8 cellular contexts compared by ENCODE assay signal in genomic region chr16:84511180-84511800, GRCh38. TPM values are rescaled to one million over a fixed set of nuclear protein-coding genes. Genes with fewer than 3 reads are reported as not detected.
DNase-seq lines count a peak whose midpoint lies in the region; ATAC-seq and TF ChIP-seq lines count a peak whose summit lies in the region.

No MANE protein-coding gene starts in this region.

- no peaks in the 10 kb centered on the region for H3K79me2 ChIP-seq in ACC112 (ENCODE audit: control insufficient read depth, insufficient read depth, low read length, unreplicated experiment)
- no peaks in the 10 kb centered on the region for H3K79me2 ChIP-seq in GM23338 (replicated peaks; ENCODE audit: insufficient read depth)

- H3K27ac ChIP-seq in ACC112 (ENCODE audit: low read depth, low read length) (no peak overlapping the region), GM23338 (ENCODE audit: low read depth) (no peak overlapping the region)

- peaks cover 32% of the 10 kb centered on the region for H3K4me1 Mint-ChIP-seq in GM23338

- H3K27me3 ChIP-seq in ACC112 (ENCODE audit: insufficient read depth, low read length) (no peaks in the 10 kb centered on the region), GM23338 (ENCODE audit: insufficient read depth) (no peaks in the 10 kb centered on the region)

- no peaks in the 10 kb centered on the region for H3K36me3 Mint-ChIP-seq in GM23338 (ENCODE audit: low read depth)

- no peak overlapping the region for H3K27ac Mint-ChIP-seq in GM23338

- peak; percentile 90 for DNase-seq in GM23338 (ENCODE audit: low spot score)
- DNase-seq in NCI-H2171 treated with DMSO at 0.1 percent for 48 hours (lab: John Stamatoyannopoulos, UW) = peak; percentile 84
- peak; percentile 83 for DNase-seq in brain pericyte (ENCODE audit: low read depth, low spot score)
- peak; percentile 74 for DNase-seq in iPS-NIHi7 (ENCODE audit: extremely low spot score)
- DNase-seq in stimulated activated CD4-positive, alpha-beta T cell treated with anti-CD3 and anti-CD28 coated beads, Interleukin-12 subunit alpha, Interleukin-12 subunit beta, amount 100 ng/mL, for 24 hours (ENCODE audit: low read depth in 2 of 2) = peak; percentile 55 to 82

- H3K4me1 ChIP-seq in ACC112 (ENCODE audit: control insufficient read depth, insufficient read depth, low read length, unreplicated experiment) (peaks cover 3% of the 10 kb centered on the region), GM23338 (ENCODE audit: insufficient read depth) (peaks cover 6% of the 10 kb centered on the region; the same call in 1 of the 2 replicates)

- H2AFZ ChIP-seq in ACC112 (ENCODE audit: low read length, unreplicated experiment) (peak overlapping the region; percentile 66), GM23338 (peak overlapping the region; percentile 28; the same call in 1 of the 2 replicates)

- no peaks in the 10 kb centered on the region for H3K9me3 Mint-ChIP-seq in GM23338

- ATAC-seq in GM23338 (peak; percentile 71), HG03159 (IDR thresholded peaks at IDR 0.05; ENCODE audit: unreplicated experiment) (no peak)

- no peaks in the 10 kb centered on the region for H4K20me1 ChIP-seq in GM23338 (replicated peaks; ENCODE audit: insufficient read depth)

- H3K4me3 ChIP-seq in ACC112 (ENCODE audit: low read depth, low read length) = no peak overlapping the region
- H3K4me3 ChIP-seq in GM23338 = peak overlapping the region; percentile 13; the same call in 1 of the 2 replicates
- no peak overlapping the region for H3K4me3 ChIP-seq in WI38 (ENCODE audit: low read depth, low read length)

- H3F3A ChIP-seq in GM23338 (replicated peaks; ENCODE audit: low read depth) = 0 out of 2 replicates have a peak, but pooled peaks cover 3% of the 10 kb centered on the region

- H3K27me3 Mint-ChIP-seq in GM23338 (ENCODE audit: insufficient read depth, low read depth, poor library complexity) = peaks cover 11% of the 10 kb centered on the region

- H3K4me2 ChIP-seq in GM23338 = no peak overlapping the region; the same call in 1 of the 2 replicates

- H3K9me2 ChIP-seq in GM23338 (ENCODE audit: insufficient read depth) = no peaks in the 10 kb centered on the region

- peak overlapping the region; percentile 13; the same call in 2 of the 3 replicates for H3K4me3 Mint-ChIP-seq in GM23338

- TF ChIP-seq CTCF in GM23338 (conservative IDR thresholded peaks at IDR 0.05; ENCODE audit: low read depth in 2 of 2) = peak; percentile 98 to 100
- TF ChIP-seq CTCF in WI38 (IDR thresholded peaks at IDR 0.05; ENCODE audit: low read depth, low read length) = peak; percentile 69

- H3K36me3 ChIP-seq in ACC112 (ENCODE audit: insufficient read depth, low read length) (no peaks in the 10 kb centered on the region), GM23338 (ENCODE audit: insufficient read depth) (no peaks in the 10 kb centered on the region)

TF ChIP-seq in GM23338, 12 proteins besides CTCF, POLR2A, EP300 and RAD21:
- TF ChIP-seq ETS1 (IDR thresholded peaks at IDR 0.05) = no peak
- no peak for TF ChIP-seq STAT1 (IDR thresholded peaks at IDR 0.05; ENCODE audit: unreplicated experiment)
- TF ChIP-seq ZNF331 (CRISPR knock-in tag; IDR thresholded peaks at IDR 0.05; ENCODE audit: low read depth) = no peak

RNA-seq across cellular contexts. Expression of gene MEAK7, which starts 6.8 kb away (rescaled TPM):
- total RNA-seq in GM23338 (2014; rRNA removed; shearing (Covaris generic)) = 16.9 and 17.2 TPM in 2 replicates
- polyA plus RNA-seq in GM23338 (2016; fragmentation: Nextera tagmentation; extraction: Ambion mirVana) = 7.5 and 7.9 TPM in 2 replicates
